In the genomic region with DNA sequence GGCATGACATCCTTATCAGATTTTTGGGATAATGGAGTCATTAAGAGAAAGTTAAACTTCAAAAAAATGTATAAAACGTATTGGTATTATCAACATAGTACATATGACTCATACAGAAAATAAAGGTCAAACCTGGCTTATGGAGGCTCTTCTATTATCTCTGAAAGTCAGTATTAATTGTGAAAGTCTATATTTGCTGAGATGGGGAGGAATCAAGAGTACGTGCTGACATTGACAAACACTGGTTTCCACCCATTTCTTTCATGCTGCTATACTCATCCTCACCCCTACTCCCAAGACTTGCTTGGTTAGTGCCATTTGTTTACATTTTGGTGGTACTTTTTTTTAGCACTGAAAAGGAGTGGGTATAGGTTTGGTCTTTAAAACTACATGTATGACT, we compare ENCODE assay signal across 18 cellular contexts. TPM values are rescaled to one million over a fixed set of nuclear protein-coding genes. Genes with fewer than 3 reads are reported as not detected.
DNase-seq lines count a peak whose midpoint lies in the region; ATAC-seq and TF ChIP-seq lines count a peak whose summit lies in the region.
"Had no signal": no experiment of that assay in that cellular context is flagged by ENCODE, and none has a peak within 500 bp of the region (broad histone marks: within the 10 kb centered on the region; RNA-seq: fewer than 3 reads in every experiment).

No MANE protein-coding gene starts in this region.

- peak; percentile 84 for ATAC-seq in activated CD8-positive, alpha-beta T cell treated with anti-CD3 and anti-CD28 coated beads for 36 hours
- ATAC-seq in activated CD8-positive, alpha-beta T cell treated with anti-CD3 and anti-CD28 coated beads, Interleukin-2, amount 10 ng/mL, durations not matched to agents 7 days and 5 days: no peak
- peak; percentile 65 for ATAC-seq in GM21390 (IDR thresholded peaks at IDR 0.05; ENCODE audit: unreplicated experiment)
- ATAC-seq in stimulated activated effector memory CD8-positive, alpha-beta T cell treated with anti-CD3 and anti-CD28 coated beads, Interleukin-12 subunit alpha, Interleukin-12 subunit beta, amount 100 ng/mL, for 72 hours: peak; percentile 94
- ATAC-seq in PC-3: no peak
- ATAC-seq in Right ventricle myocardium inferior: no peak
- ATAC-seq: A549 had no signal

- no peak overlapping the region for H2AFZ ChIP-seq in PC-3 (ENCODE audit: low read length)

- POLR2A ChIA-PET in activated CD8-positive, alpha-beta T cell treated with anti-CD3 and anti-CD28 coated beads for 36 hours (lab: Charles Lee): no interaction called here
- POLR2A ChIA-PET in activated CD8-positive, alpha-beta T cell treated with anti-CD3 and anti-CD28 coated beads, Interleukin-2, amount 10 ng/mL, durations not matched to agents 7 days and 5 days (lab: Charles Lee): no interaction called here
- POLR2A ChIA-PET in PC-3 (lab: Charles Lee; ENCODE audit: unreplicated experiment): no interaction called here

- no peaks in the 10 kb centered on the region for H3K9me3 Mint-ChIP-seq in activated CD8-positive, alpha-beta T cell treated with anti-CD3 and anti-CD28 coated beads for 36 hours
- H3K9me3 Mint-ChIP-seq in activated CD8-positive, alpha-beta T cell treated with anti-CD3 and anti-CD28 coated beads, Interleukin-2, amount 10 ng/mL, durations not matched to agents 7 days and 5 days (ENCODE audit: insufficient read depth): no peaks in the 10 kb centered on the region
- H3K9me3 Mint-ChIP-seq in stimulated activated effector memory CD8-positive, alpha-beta T cell treated with anti-CD3 and anti-CD28 coated beads, Interleukin-12 subunit alpha, Interleukin-12 subunit beta, amount 100 ng/mL, for 72 hours: no peaks in the 10 kb centered on the region
- H3K9me3 Mint-ChIP-seq: CD4-positive, alpha-beta T cell had no signal

- intact Hi-C loops in activated CD8-positive, alpha-beta T cell treated with anti-CD3 and anti-CD28 coated beads for 36 hours (cut with micrococcal nuclease): no loop called here
- intact Hi-C loops in PC-3 (cut with micrococcal nuclease): no loop called here
- intact Hi-C loops in Right ventricle myocardium inferior (cut with DNase I): no loop called here

- H3K4me2 ChIP-seq in PC-3 (ENCODE audit: low read length): no peak overlapping the region
- H3K4me2 ChIP-seq: A549 had no signal

- H3K27me3 ChIP-seq in PC-3 (ENCODE audit: low read length): no peaks in the 10 kb centered on the region
- H3K27me3 ChIP-seq: SJCRH30 had no signal

- H3K79me2 ChIP-seq in PC-3 (ENCODE audit: low read length): no peaks in the 10 kb centered on the region

- DNase-seq in activated CD8-positive, alpha-beta T cell treated with anti-CD3 and anti-CD28 coated beads for 36 hours: no peak
- no peak for DNase-seq in activated CD8-positive, alpha-beta T cell treated with anti-CD3 and anti-CD28 coated beads, Interleukin-2, amount 10 ng/mL, durations not matched to agents 7 days and 5 days
- DNase-seq in GM12865 (ENCODE audit: low read depth) (peak; percentile 2), PC-3 (no peak), Right ventricle myocardium inferior (ENCODE audit: missing footprints) (no peak)
- no peak for DNase-seq in stimulated activated effector memory CD8-positive, alpha-beta T cell treated with anti-CD3 and anti-CD28 coated beads, Interleukin-12 subunit alpha, Interleukin-12 subunit beta, amount 100 ng/mL, for 72 hours (ENCODE audit: low spot score in 2 of 2)
- DNase-seq: CD4-positive, alpha-beta T cell; DMS153; GDM1; MM.1S; NCI-H1092; NCI-H1436 treated with DMSO at 0.1 percent for 48 hours; NCI-H2029; NCI-H526; SJCRH30 had no signal

- H3K36me3 ChIP-seq in PC-3 (ENCODE audit: low read depth, low read length): no peaks in the 10 kb centered on the region
- H3K36me3 ChIP-seq: HAP-1, SJCRH30 had no signal

- H3K9me3 ChIP-seq in PC-3 (ENCODE audit: low read length): no peaks in the 10 kb centered on the region
- H3K9me3 ChIP-seq: A549, HAP-1, SJCRH30 had no signal

- no peak overlapping the region for H3K27ac Mint-ChIP-seq in activated CD8-positive, alpha-beta T cell treated with anti-CD3 and anti-CD28 coated beads for 36 hours
- no peak overlapping the region for H3K27ac Mint-ChIP-seq in activated CD8-positive, alpha-beta T cell treated with anti-CD3 and anti-CD28 coated beads, Interleukin-2, amount 10 ng/mL, durations not matched to agents 7 days and 5 days
- H3K27ac Mint-ChIP-seq in stimulated activated effector memory CD8-positive, alpha-beta T cell treated with anti-CD3 and anti-CD28 coated beads, Interleukin-12 subunit alpha, Interleukin-12 subunit beta, amount 100 ng/mL, for 72 hours: no peak overlapping the region
- H3K27ac Mint-ChIP-seq: CD4-positive, alpha-beta T cell had no signal

- no peak overlapping the region for H3K27ac ChIP-seq in PC-3 (ENCODE audit: low read length)
- H3K27ac ChIP-seq: A549, SJCRH30 had no signal

- H3K36me3 Mint-ChIP-seq in activated CD8-positive, alpha-beta T cell treated with anti-CD3 and anti-CD28 coated beads for 36 hours (ENCODE audit: low read depth): no peaks in the 10 kb centered on the region
- H3K36me3 Mint-ChIP-seq in activated CD8-positive, alpha-beta T cell treated with anti-CD3 and anti-CD28 coated beads, Interleukin-2, amount 10 ng/mL, durations not matched to agents 7 days and 5 days (ENCODE audit: low read depth): no peaks in the 10 kb centered on the region
- H3K36me3 Mint-ChIP-seq in stimulated activated effector memory CD8-positive, alpha-beta T cell treated with anti-CD3 and anti-CD28 coated beads, Interleukin-12 subunit alpha, Interleukin-12 subunit beta, amount 100 ng/mL, for 72 hours: no peaks in the 10 kb centered on the region

- BruUV-seq in PC-3 (replicated peaks; lab: Mats Ljungman, UMichigan): no TSS peak

- no peak for TF ChIP-seq CTCF in activated CD8-positive, alpha-beta T cell treated with anti-CD3 and anti-CD28 coated beads for 36 hours (IDR thresholded peaks at IDR 0.05)
- no peak for TF ChIP-seq CTCF in GM12865 (IDR thresholded peaks at IDR 0.05; ENCODE audit: insufficient read depth, low read depth, low read length, missing control alignments)
- TF ChIP-seq CTCF in PC-3 (conservative IDR thresholded peaks at IDR 0.05; ENCODE audit: low read depth, low read length): no peak

- H3K4me1 ChIP-seq in PC-3 (ENCODE audit: insufficient read depth, low read length): no peaks in the 10 kb centered on the region
- H3K4me1 ChIP-seq: A549, HAP-1, SJCRH30 had no signal

- CTCF ChIA-PET in activated CD8-positive, alpha-beta T cell treated with anti-CD3 and anti-CD28 coated beads for 36 hours (lab: Charles Lee): no interaction called here
- CTCF ChIA-PET in activated CD8-positive, alpha-beta T cell treated with anti-CD3 and anti-CD28 coated beads, Interleukin-2, amount 10 ng/mL, durations not matched to agents 7 days and 5 days (lab: Charles Lee): no interaction called here
- CTCF ChIA-PET in PC-3 (lab: Charles Lee): no interaction called here

- H4K20me1 ChIP-seq in PC-3 (ENCODE audit: low read length): no peaks in the 10 kb centered on the region

- no peaks in the 10 kb centered on the region for H3F3A ChIP-seq in PC-3 (ENCODE audit: low read length, unreplicated experiment)

- H3K9ac ChIP-seq in PC-3 (ENCODE audit: low read length): no peak overlapping the region

- H3K9me2 ChIP-seq in PC-3 (replicated peaks; ENCODE audit: low read length): no peaks in the 10 kb centered on the region

- H3K4me1 Mint-ChIP-seq in activated CD8-positive, alpha-beta T cell treated with anti-CD3 and anti-CD28 coated beads for 36 hours (ENCODE audit: low read depth): peaks cover 10% of the 10 kb centered on the region
- no peaks in the 10 kb centered on the region for H3K4me1 Mint-ChIP-seq in activated CD8-positive, alpha-beta T cell treated with anti-CD3 and anti-CD28 coated beads, Interleukin-2, amount 10 ng/mL, durations not matched to agents 7 days and 5 days (ENCODE audit: low read depth)
- no peaks in the 10 kb centered on the region for H3K4me1 Mint-ChIP-seq in stimulated activated effector memory CD8-positive, alpha-beta T cell treated with anti-CD3 and anti-CD28 coated beads, Interleukin-12 subunit alpha, Interleukin-12 subunit beta, amount 100 ng/mL, for 72 hours

- H3K4me3 Mint-ChIP-seq in activated CD8-positive, alpha-beta T cell treated with anti-CD3 and anti-CD28 coated beads for 36 hours: no peak overlapping the region
- no peak overlapping the region for H3K4me3 Mint-ChIP-seq in activated CD8-positive, alpha-beta T cell treated with anti-CD3 and anti-CD28 coated beads, Interleukin-2, amount 10 ng/mL, durations not matched to agents 7 days and 5 days
- no peak overlapping the region for H3K4me3 Mint-ChIP-seq in stimulated activated effector memory CD8-positive, alpha-beta T cell treated with anti-CD3 and anti-CD28 coated beads, Interleukin-12 subunit alpha, Interleukin-12 subunit beta, amount 100 ng/mL, for 72 hours
- H3K4me3 Mint-ChIP-seq: CD4-positive, alpha-beta T cell had no signal

- H3K4me3 ChIP-seq in GM12865 (ENCODE audit: low read depth, low read length) (no peak overlapping the region), PC-3 (ENCODE audit: low read length) (no peak overlapping the region)
- H3K4me3 ChIP-seq: A549, HAP-1, SJCRH30 had no signal

- peaks cover 8% of the 10 kb centered on the region for H3K27me3 Mint-ChIP-seq in activated CD8-positive, alpha-beta T cell treated with anti-CD3 and anti-CD28 coated beads for 36 hours
- peaks cover 12% of the 10 kb centered on the region for H3K27me3 Mint-ChIP-seq in activated CD8-positive, alpha-beta T cell treated with anti-CD3 and anti-CD28 coated beads, Interleukin-2, amount 10 ng/mL, durations not matched to agents 7 days and 5 days (ENCODE audit: low read depth)

RNA-seq across cellular contexts. Expression of gene PLA2G12A, which starts 30.8 kb away (rescaled TPM):
- total RNA-seq in activated CD8-positive, alpha-beta T cell treated with anti-CD3 and anti-CD28 coated beads for 36 hours: 10 to 100 TPM; 32.0 to 35.6 TPM
- total RNA-seq in activated CD8-positive, alpha-beta T cell treated with anti-CD3 and anti-CD28 coated beads, Interleukin-2, amount 10 ng/mL, durations not matched to agents 7 days and 5 days: 10 to 100 TPM; 13.6 to 20.4 TPM
- total RNA-seq in PC-3 (2014; rRNA removed) (51.6 and 53.3 TPM in 2 replicates), Right ventricle myocardium inferior (64.8 TPM)

RNA-seq across cellular contexts. Expression of gene CFI, which starts 41.1 kb away (rescaled TPM):
- total RNA-seq in activated CD8-positive, alpha-beta T cell treated with anti-CD3 and anti-CD28 coated beads for 36 hours: not detected
- total RNA-seq in activated CD8-positive, alpha-beta T cell treated with anti-CD3 and anti-CD28 coated beads, Interleukin-2, amount 10 ng/mL, durations not matched to agents 7 days and 5 days: not detected
- total RNA-seq in PC-3 (2014; rRNA removed): not detected in 2 replicates
- total RNA-seq in Right ventricle myocardium inferior: 11.5 TPM
- total RNA-seq: CD4-positive, alpha-beta T cell had no signal

RNA-seq across cellular contexts. Expression of gene GAR1, which starts 54.9 kb away (rescaled TPM):
- 10 to 100 TPM; 36.4 to 42.1 TPM for total RNA-seq in activated CD8-positive, alpha-beta T cell treated with anti-CD3 and anti-CD28 coated beads for 36 hours
- total RNA-seq in activated CD8-positive, alpha-beta T cell treated with anti-CD3 and anti-CD28 coated beads, Interleukin-2, amount 10 ng/mL, durations not matched to agents 7 days and 5 days: 10 to 100 TPM; 24.1 to 27.2 TPM
- total RNA-seq in PC-3 (2014; rRNA removed): 15.9 and 26.0 TPM in 2 replicates
- 7.5 TPM for total RNA-seq in Right ventricle myocardium inferior

RNA-seq across cellular contexts. Expression of gene CASP6, which starts 57.4 kb away (rescaled TPM):
- total RNA-seq in activated CD8-positive, alpha-beta T cell treated with anti-CD3 and anti-CD28 coated beads for 36 hours: 10 to 100 TPM; 19.1 to 28.3 TPM
- total RNA-seq in activated CD8-positive, alpha-beta T cell treated with anti-CD3 and anti-CD28 coated beads, Interleukin-2, amount 10 ng/mL, durations not matched to agents 7 days and 5 days: 10 to 100 TPM; 24.1 to 25.5 TPM
- 33.7 and 36.7 TPM in 2 replicates for total RNA-seq in PC-3 (2014; rRNA removed)
- total RNA-seq in Right ventricle myocardium inferior: 8.9 TPM

Comparison
In these comparisons a context has a peak if more than half of its experiments do, and no peak if none do; other contexts are left out.
1. ATAC-seq: peak in activated CD8-positive, alpha-beta T cell treated with anti-CD3 and anti-CD28 coated beads for 36 hours (single experiment), GM21390 (single experiment) and stimulated activated effector memory CD8-positive, alpha-beta T cell treated with anti-CD3 and anti-CD28 coated beads, Interleukin-12 subunit alpha, Interleukin-12 subunit beta, amount 100 ng/mL, for 72 hours (single experiment); none in activated CD8-positive, alpha-beta T cell treated with anti-CD3 and anti-CD28 coated beads, Interleukin-2, amount 10 ng/mL, durations not matched to agents 7 days and 5 days (single experiment), PC-3 (single experiment) and Right ventricle myocardium inferior (single experiment).
2. RNA of gene CFI, which starts 41.1 kb away (total RNA-seq): 11.5 TPM in Right ventricle myocardium inferior (single experiment); not detected in activated CD8-positive, alpha-beta T cell treated with anti-CD3 and anti-CD28 coated beads for 36 hours, not detected in activated CD8-positive, alpha-beta T cell treated with anti-CD3 and anti-CD28 coated beads, Interleukin-2, amount 10 ng/mL, durations not matched to agents 7 days and 5 days and not detected in PC-3; every median in the first group is over 10 times any median in the second.